Comparison of ENCODE assay signal across 8 cellular contexts in genomic region chr9:34127035-34127948, GRCh38. TPM values are rescaled to one million over a fixed set of nuclear protein-coding genes. Genes with fewer than 3 reads are reported as not detected.
DNase-seq lines count a peak whose midpoint lies in the region; ATAC-seq and TF ChIP-seq lines count a peak whose summit lies in the region.

No MANE protein-coding gene starts in this region.

- TF ChIP-seq CTCF in RWPE2 (IDR thresholded peaks at IDR 0.05; ENCODE audit: poor library complexity, severe bottlenecking) (no peak), esophagus squamous epithelium (IDR thresholded peaks at IDR 0.05) (no peak), progenitor cell of endocrine pancreas (IDR thresholded peaks at IDR 0.05; ENCODE audit: unreplicated experiment) (no peak)

- DNase-seq in RWPE2 (ENCODE audit: low spot score) (no peak), esophagus squamous epithelium (lab: John Stamatoyannopoulos, UW) (no peak), progenitor cell of endocrine pancreas (ENCODE audit: low spot score, unreplicated experiment) (no peak), occipital lobe (lab: John Stamatoyannopoulos, UW) (no peak), kidney glomerular epithelial cell (lab: John Stamatoyannopoulos, UW) (no peak), H4 (ENCODE audit: low spot score) (no peak)

- H3K9me3 Mint-ChIP-seq in progenitor cell of endocrine pancreas (ENCODE audit: low read depth): no peaks in the 10 kb centered on the region

- peak overlapping the region; percentile 99 for H3K27ac Mint-ChIP-seq in progenitor cell of endocrine pancreas

- H3K9me3 ChIP-seq in RWPE2 (ENCODE audit: severe bottlenecking) (no peaks in the 10 kb centered on the region), esophagus squamous epithelium (no peaks in the 10 kb centered on the region)

- no peak for TF ChIP-seq POLR2A in esophagus squamous epithelium (IDR thresholded peaks at IDR 0.05)

- H3K36me3 ChIP-seq in RWPE2 (ENCODE audit: low read depth): peaks cover 29% of the 10 kb centered on the region
- peaks cover 0 to 24% (median 5%) of the 10 kb centered on the region in 3 donors for H3K36me3 ChIP-seq in esophagus squamous epithelium

- H3K27ac ChIP-seq in RWPE2 (ENCODE audit: poor library complexity, severe bottlenecking) (peak overlapping the region; percentile 69), esophagus squamous epithelium (peak overlapping the region; percentile 94 to 97 (median 95))

- H3K27me3 Mint-ChIP-seq in progenitor cell of endocrine pancreas: no peaks in the 10 kb centered on the region

- H3K4me3 ChIP-seq in GM08714 (ENCODE audit: low read length) (peak overlapping the region; percentile 88; the same call in 1 of the 2 replicates), RWPE2 (ENCODE audit: severe bottlenecking) (peak overlapping the region; percentile 72), esophagus squamous epithelium (peak overlapping the region; percentile 82 to 94 (median 89))

- H3K27me3 ChIP-seq in RWPE2 (ENCODE audit: insufficient read depth, poor library complexity, severe bottlenecking) (no peaks in the 10 kb centered on the region), esophagus squamous epithelium (no peaks in the 10 kb centered on the region)

- intact Hi-C loops in esophagus squamous epithelium (cut with DNase I): no loop called here

- H3K4me1 ChIP-seq in RWPE2 (ENCODE audit: insufficient read depth, poor library complexity, severe bottlenecking): peaks cover 12% of the 10 kb centered on the region
- peaks cover 23 to 43% (median 25%) of the 10 kb centered on the region in 3 donors for H3K4me1 ChIP-seq in esophagus squamous epithelium

- H3K36me3 Mint-ChIP-seq in progenitor cell of endocrine pancreas (ENCODE audit: insufficient read depth): peaks cover 9% of the 10 kb centered on the region

- peaks cover 22% of the 10 kb centered on the region for H3K4me1 Mint-ChIP-seq in progenitor cell of endocrine pancreas (ENCODE audit: low read depth)

- WGBS in esophagus squamous epithelium, 2 donors: 80 to 89% methylated on average over 10 to 12 of the region's 17 CpGs

- H3K4me3 Mint-ChIP-seq in progenitor cell of endocrine pancreas (ENCODE audit: low read depth): peak overlapping the region; percentile 97

- ATAC-seq in RWPE2 (ENCODE audit: low read depth) (no peak), HG03159 (IDR thresholded peaks at IDR 0.05; ENCODE audit: unreplicated experiment) (no peak)

RNA-seq across cellular contexts. Expression of gene DCAF12, which starts 0.8 kb away (rescaled TPM):
- total RNA-seq in esophagus squamous epithelium (10 to 100 TPM; 26.5 to 40.9 (median 33.5) TPM), progenitor cell of endocrine pancreas (48.7 and 50.4 TPM in 2 replicates), occipital lobe (21.8 TPM)
- 30.2 and 38.8 TPM in 2 replicates for total RNA-seq in H4 (2014; rRNA removed; shearing (Covaris generic))

RNA-seq across cellular contexts. Expression of gene UBAP1, which starts 51.6 kb away (rescaled TPM):
- total RNA-seq in esophagus squamous epithelium (10 to 100 TPM; 35.8 to 63.4 (median 55.1) TPM), progenitor cell of endocrine pancreas (45.6 and 47.6 TPM in 2 replicates), occipital lobe (21.1 TPM)
- total RNA-seq in H4 (2014; rRNA removed; shearing (Covaris generic)): 32.8 and 43.4 TPM in 2 replicates
